1 cellular context compared by ENCODE assay signal in the genomic region with DNA sequence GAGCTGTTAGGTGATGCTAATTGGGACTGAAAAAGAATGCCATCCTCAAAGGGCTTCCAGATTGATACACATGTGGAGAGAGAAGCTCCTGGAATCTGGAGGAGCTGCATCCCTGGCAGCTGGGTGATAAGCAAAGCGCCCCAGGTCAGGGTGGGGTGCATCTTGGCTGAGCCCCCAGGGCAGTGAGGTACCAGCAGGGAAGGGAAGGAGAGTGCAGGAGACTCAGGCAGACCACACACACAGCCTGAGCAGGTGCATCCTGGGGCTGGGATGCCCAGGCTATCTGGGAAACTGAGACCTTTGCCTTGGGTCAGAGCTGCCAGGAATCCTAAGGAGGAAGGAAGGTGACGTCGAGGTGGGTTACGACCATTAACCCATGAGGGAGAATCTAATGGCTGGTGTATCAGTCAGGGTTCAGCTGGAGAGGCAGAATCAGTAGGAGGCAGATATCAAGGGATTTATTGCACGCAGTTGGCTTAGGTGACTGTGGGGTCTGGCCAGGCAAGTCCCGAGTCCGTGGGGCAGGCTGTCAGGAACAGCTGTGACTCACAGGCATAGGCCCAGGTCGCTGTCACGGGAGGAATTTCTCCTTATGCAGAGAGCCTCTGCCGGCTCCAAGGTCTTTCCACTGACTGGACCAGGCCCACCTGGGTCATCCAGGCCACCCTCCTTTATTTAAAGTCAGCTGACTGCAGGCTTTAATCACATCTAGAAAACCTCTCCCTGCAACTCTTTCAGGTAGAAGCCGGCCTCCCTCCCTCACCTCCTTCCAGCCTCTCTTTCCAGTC.
A peak's percentile ranks its signal among the peaks of the same experiment; 100 is the strongest.
TF ChIP-seq lines count a peak whose summit lies in the region.

No MANE protein-coding gene starts in this region.

TF ChIP-seq in HEK293, 187 proteins besides CTCF, POLR2A, EP300 and RAD21 (continued from another document):
- TF ChIP-seq ZNF692 (tag by site-specific recombination; IDR thresholded peaks at IDR 0.05) (no peak), SETDB1 (IDR thresholded peaks at IDR 0.05; ENCODE audit: insufficient read length, low read length) (no peak), GLIS1 (tag by site-specific recombination; IDR thresholded peaks at IDR 0.05) (0 out of 2 replicates have a peak, but pooled peaks have one; percentile 13), ZNF777 (tag by site-specific recombination; IDR thresholded peaks at IDR 0.05; ENCODE audit: borderline replicate concordance) (no peak), ZNF707 (tag by site-specific recombination; IDR thresholded peaks at IDR 0.05) (no peak), ATF2 (tag by site-specific recombination; IDR thresholded peaks at IDR 0.05; ENCODE audit: low read depth) (no peak)
